In the genomic region with DNA sequence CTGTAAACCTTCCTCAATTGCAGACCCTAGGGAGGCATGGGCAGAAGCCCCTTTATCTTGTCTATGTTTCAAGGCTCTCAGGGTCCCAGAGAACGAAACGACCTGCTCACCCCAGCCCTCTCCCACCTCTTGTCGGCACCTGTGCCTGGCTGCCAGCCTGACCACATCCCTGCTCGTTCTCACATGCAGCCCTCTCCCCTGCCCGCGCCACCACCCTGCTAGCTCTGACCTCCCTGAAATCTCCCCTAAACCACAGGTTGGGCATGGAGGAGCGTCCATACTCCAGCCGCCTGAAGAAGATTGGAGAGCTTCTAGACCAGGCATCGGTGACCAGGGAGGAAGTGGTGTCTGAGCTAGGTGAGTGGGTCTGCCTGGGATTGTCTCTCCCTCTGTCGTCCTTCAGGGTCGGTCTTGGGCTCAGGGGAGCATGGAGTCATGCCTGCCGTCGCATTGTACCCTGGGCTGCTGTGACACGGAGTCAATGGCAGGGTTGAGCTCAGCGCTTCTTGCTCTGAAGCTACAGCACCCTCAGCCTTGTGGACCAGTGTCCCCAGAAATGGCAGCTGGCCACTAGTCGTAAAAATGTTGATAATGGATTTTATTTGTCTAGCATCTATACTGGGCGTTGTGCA, we compare ENCODE assay signal across 23 cellular contexts. TPM values are rescaled to one million over a fixed set of nuclear protein-coding genes. Genes with fewer than 3 reads are reported as not detected.
DNase-seq lines count a peak whose midpoint lies in the region; ATAC-seq lines count a peak whose summit lies in the region.
"Had no signal": no experiment of that assay in that cellular context is flagged by ENCODE, and none has a peak within 500 bp of the region (broad histone marks: within the 10 kb centered on the region; RNA-seq: fewer than 3 reads in every experiment).

No MANE protein-coding gene starts in this region.

- H3K4me3 Mint-ChIP-seq in activated CD8-positive, alpha-beta memory T cell treated with anti-CD3 and anti-CD28 coated beads, Interleukin-2, amount 10 ng/mL, durations not matched to agents 7 days and 5 days: no peak overlapping the region
- no peak overlapping the region for H3K4me3 Mint-ChIP-seq in stimulated activated effector memory CD8-positive, alpha-beta T cell treated with anti-CD3 and anti-CD28 coated beads, Interleukin-12 subunit alpha, Interleukin-12 subunit beta, amount 100 ng/mL, for 72 hours
- H3K4me3 Mint-ChIP-seq: T-helper 17 cell had no signal

- CTCF ChIA-PET in activated CD8-positive, alpha-beta memory T cell treated with anti-CD3 and anti-CD28 coated beads, Interleukin-2, amount 10 ng/mL, durations not matched to agents 7 days and 5 days (lab: Charles Lee): interaction anchor here (0.8 to 17.9 kb wide), 5 partner anchors 7 to 41 kb away, joined by 3 to 307 read pairs (median 6); no protein-coding TSS in a partner anchor

- no peak for ATAC-seq in activated CD8-positive, alpha-beta memory T cell treated with anti-CD3 and anti-CD28 coated beads, Interleukin-2, amount 10 ng/mL, durations not matched to agents 7 days and 5 days
- no peak for ATAC-seq in stimulated activated effector memory CD8-positive, alpha-beta T cell treated with anti-CD3 and anti-CD28 coated beads, Interleukin-12 subunit alpha, Interleukin-12 subunit beta, amount 100 ng/mL, for 72 hours
- no peak for ATAC-seq in GM18498 (IDR thresholded peaks at IDR 0.05; ENCODE audit: unreplicated experiment)
- ATAC-seq: activated naive CD8-positive, alpha-beta T cell treated with anti-CD3 and anti-CD28 coated beads, Interleukin-2, amount 50 U/mL, for 24 hours; right cardiac atrium; T-helper 17 cell had no signal

- intact Hi-C loops in posterior vena cava (cut with DNase I): loop anchor here (10.0 kb wide), 4 partner anchors 53 to 1967 kb away; a partner anchor contains a TSS

- H3K4me3 ChIP-seq in H7 (ENCODE audit: insufficient read depth, low read depth, low read length): no peak overlapping the region
- H3K4me3 ChIP-seq: ovary had no signal

- no peak overlapping the region for H3K27ac Mint-ChIP-seq in activated CD8-positive, alpha-beta memory T cell treated with anti-CD3 and anti-CD28 coated beads, Interleukin-2, amount 10 ng/mL, durations not matched to agents 7 days and 5 days
- no peak overlapping the region for H3K27ac Mint-ChIP-seq in stimulated activated effector memory CD8-positive, alpha-beta T cell treated with anti-CD3 and anti-CD28 coated beads, Interleukin-12 subunit alpha, Interleukin-12 subunit beta, amount 100 ng/mL, for 72 hours
- H3K27ac Mint-ChIP-seq: activated naive CD8-positive, alpha-beta T cell treated with anti-CD3 and anti-CD28 coated beads, Interleukin-2, amount 50 U/mL, for 24 hours; CD4-positive, CD25-positive, alpha-beta regulatory T cell; T-helper 17 cell had no signal

- H3K27me3 Mint-ChIP-seq in activated CD8-positive, alpha-beta memory T cell treated with anti-CD3 and anti-CD28 coated beads, Interleukin-2, amount 10 ng/mL, durations not matched to agents 7 days and 5 days: no peaks in the 10 kb centered on the region
- H3K27me3 Mint-ChIP-seq: activated naive CD8-positive, alpha-beta T cell treated with anti-CD3 and anti-CD28 coated beads, Interleukin-2, amount 50 U/mL, for 24 hours; naive B cell; T-helper 17 cell had no signal

- H3K27ac ChIP-seq in caudate nucleus (ENCODE audit: low read depth, low read length): peak overlapping the region; percentile 96
- H3K27ac ChIP-seq: ovary had no signal

- no peaks in the 10 kb centered on the region for H3K27me3 ChIP-seq in H7 (ENCODE audit: control insufficient read depth, insufficient read depth, low read length)
- H3K27me3 ChIP-seq: ovary had no signal

- peaks cover 34% of the 10 kb centered on the region for H3K36me3 ChIP-seq in H7 (replicated peaks; ENCODE audit: control insufficient read depth, insufficient read depth, low read length)
- H3K36me3 ChIP-seq: ovary had no signal

- H3K9me3 Mint-ChIP-seq in activated CD8-positive, alpha-beta memory T cell treated with anti-CD3 and anti-CD28 coated beads, Interleukin-2, amount 10 ng/mL, durations not matched to agents 7 days and 5 days (ENCODE audit: low read depth): no peaks in the 10 kb centered on the region
- H3K9me3 Mint-ChIP-seq in stimulated activated effector memory CD8-positive, alpha-beta T cell treated with anti-CD3 and anti-CD28 coated beads, Interleukin-12 subunit alpha, Interleukin-12 subunit beta, amount 100 ng/mL, for 72 hours: no peaks in the 10 kb centered on the region
- H3K9me3 Mint-ChIP-seq: activated naive CD8-positive, alpha-beta T cell treated with anti-CD3 and anti-CD28 coated beads, Interleukin-2, amount 50 U/mL, for 24 hours; CD4-positive, CD25-positive, alpha-beta regulatory T cell; naive B cell had no signal

- H3K36me3 Mint-ChIP-seq in activated CD8-positive, alpha-beta memory T cell treated with anti-CD3 and anti-CD28 coated beads, Interleukin-2, amount 10 ng/mL, durations not matched to agents 7 days and 5 days: peaks cover 24% of the 10 kb centered on the region
- peaks cover 78% of the 10 kb centered on the region for H3K36me3 Mint-ChIP-seq in stimulated activated effector memory CD8-positive, alpha-beta T cell treated with anti-CD3 and anti-CD28 coated beads, Interleukin-12 subunit alpha, Interleukin-12 subunit beta, amount 100 ng/mL, for 72 hours
- H3K36me3 Mint-ChIP-seq: CD4-positive, CD25-positive, alpha-beta regulatory T cell; naive B cell had no signal

- H3K4me1 Mint-ChIP-seq in activated CD8-positive, alpha-beta memory T cell treated with anti-CD3 and anti-CD28 coated beads, Interleukin-2, amount 10 ng/mL, durations not matched to agents 7 days and 5 days: peaks cover 15% of the 10 kb centered on the region
- H3K4me1 Mint-ChIP-seq in stimulated activated effector memory CD8-positive, alpha-beta T cell treated with anti-CD3 and anti-CD28 coated beads, Interleukin-12 subunit alpha, Interleukin-12 subunit beta, amount 100 ng/mL, for 72 hours: peaks cover 20% of the 10 kb centered on the region

- DNase-seq in activated CD8-positive, alpha-beta memory T cell treated with anti-CD3 and anti-CD28 coated beads for 24 hours: peak; percentile 46
- DNase-seq in activated CD8-positive, alpha-beta memory T cell treated with anti-CD3 and anti-CD28 coated beads, Interleukin-2, amount 10 ng/mL, durations not matched to agents 7 days and 5 days: no peak
- DNase-seq in H7: peak; percentile 10
- no peak for DNase-seq in caudate nucleus (lab: John Stamatoyannopoulos, UW)
- DNase-seq in posterior vena cava (ENCODE audit: low spot score): peak; percentile 62
- DNase-seq in stimulated activated effector memory CD8-positive, alpha-beta T cell treated with anti-CD3 and anti-CD28 coated beads, Interleukin-12 subunit alpha, Interleukin-12 subunit beta, amount 100 ng/mL, for 72 hours (ENCODE audit: low spot score in 2 of 2): no peak
- DNase-seq: activated CD4-positive, alpha-beta T cell treated with anti-CD3 and anti-CD28 coated beads, Interleukin-2, amount 50 U/mL, for 1 hour; activated naive CD8-positive, alpha-beta T cell treated with anti-CD3 and anti-CD28 coated beads, Interleukin-2, amount 50 U/mL, for 24 hours; activated T-cell treated with anti-CD3 and anti-CD28 coated beads, Interleukin-2, amount 50 U/mL, for 48 hours; CD4-positive, CD25-positive, alpha-beta regulatory T cell; DMS153; GDM1; glutamatergic neuron; mesendoderm; naive B cell; NCI-H1105 treated with DMSO at 0.1 percent for 48 hours; T-helper 17 cell had no signal

RNA-seq across cellular contexts. Expression of a gene that starts 3.6 kb away (rescaled TPM):
- 10 to 100 TPM; 35.4 to 36.9 TPM for total RNA-seq in activated CD8-positive, alpha-beta memory T cell treated with anti-CD3 and anti-CD28 coated beads, Interleukin-2, amount 10 ng/mL, durations not matched to agents 7 days and 5 days
- total RNA-seq in H7 (2014; rRNA removed; shearing (Covaris generic)): 112 and 116 TPM in 2 replicates
- total RNA-seq in posterior vena cava: 10 to 100 TPM; 16.4 to 18.6 TPM

RNA-seq across cellular contexts. Expression of a gene that starts 8.4 kb away (rescaled TPM):
- total RNA-seq in activated CD8-positive, alpha-beta memory T cell treated with anti-CD3 and anti-CD28 coated beads, Interleukin-2, amount 10 ng/mL, durations not matched to agents 7 days and 5 days: not detected
- 1.0 and 1.2 TPM in 2 replicates for total RNA-seq in H7 (2014; rRNA removed; shearing (Covaris generic))
- not detected for total RNA-seq in posterior vena cava
- total RNA-seq: NCI-H460, SK-MEL-5, ureter had no signal

RNA-seq across cellular contexts. Expression of a gene that starts 32.7 kb away (rescaled TPM):
- not detected for total RNA-seq in activated CD8-positive, alpha-beta memory T cell treated with anti-CD3 and anti-CD28 coated beads, Interleukin-2, amount 10 ng/mL, durations not matched to agents 7 days and 5 days
- 1.6 TPM in 2 replicates for total RNA-seq in H7 (2014; rRNA removed; shearing (Covaris generic))
- total RNA-seq in posterior vena cava: 10 to 100 TPM; 33.2 to 35.9 TPM
- total RNA-seq: CD4-positive, CD25-positive, alpha-beta regulatory T cell had no signal

RNA-seq across cellular contexts. Expression of a gene that starts 57.0 kb away (rescaled TPM):
- total RNA-seq in activated CD8-positive, alpha-beta memory T cell treated with anti-CD3 and anti-CD28 coated beads, Interleukin-2, amount 10 ng/mL, durations not matched to agents 7 days and 5 days: 10 to 100 TPM; 56.5 to 68.3 TPM
- 97.3 and 111 TPM in 2 replicates for total RNA-seq in H7 (2014; rRNA removed; shearing (Covaris generic))
- 10 to 100 TPM; 51.4 to 54.7 TPM for total RNA-seq in posterior vena cava

Comparison
In these comparisons a context has a peak if more than half of its experiments do, and no peak if none do; other contexts are left out.
1. DNase-seq: peak in activated CD8-positive, alpha-beta memory T cell treated with anti-CD3 and anti-CD28 coated beads for 24 hours (single experiment), H7 (single experiment) and posterior vena cava (single experiment); none in activated CD8-positive, alpha-beta memory T cell treated with anti-CD3 and anti-CD28 coated beads, Interleukin-2, amount 10 ng/mL, durations not matched to agents 7 days and 5 days (single experiment), caudate nucleus (0 of 61) and stimulated activated effector memory CD8-positive, alpha-beta T cell treated with anti-CD3 and anti-CD28 coated beads, Interleukin-12 subunit alpha, Interleukin-12 subunit beta, amount 100 ng/mL, for 72 hours (0 of 2).
2. RNA of a gene that starts 32.7 kb away (total RNA-seq): 33.2 to 35.9 TPM in posterior vena cava; 1.6 TPM in H7 and not detected in activated CD8-positive, alpha-beta memory T cell treated with anti-CD3 and anti-CD28 coated beads, Interleukin-2, amount 10 ng/mL, durations not matched to agents 7 days and 5 days; every median in the first group is over 10 times any median in the second.